Comparison of ENCODE assay signal across 22 cellular contexts in genomic region chr14:104107101-104107581, GRCh38. TPM values are rescaled to one million over a fixed set of nuclear protein-coding genes. Genes with fewer than 3 reads are reported as not detected.
DNase-seq lines count a peak whose midpoint lies in the region; ATAC-seq, FAIRE-seq and TF ChIP-seq lines count a peak whose summit lies in the region.
"Had no signal": no experiment of that assay in that cellular context is flagged by ENCODE, and none has a peak within 500 bp of the region (broad histone marks: within the 10 kb centered on the region; RNA-seq: fewer than 3 reads in every experiment).

No MANE protein-coding gene starts in this region.

- TF ChIP-seq CTCF in mesothelial cell of epicardium (IDR thresholded peaks at IDR 0.05; ENCODE audit: unreplicated experiment), result no peak
- no peak for TF ChIP-seq CTCF in upper lobe of right lung (IDR thresholded peaks at IDR 0.05)

- no peak overlapping the region for H3K4me3 ChIP-seq in upper lobe of right lung
- H3K4me3 ChIP-seq: BLaER1, hepatocyte, SK-N-MC had no signal

- peaks cover 4% of the 10 kb centered on the region for H3K27me3 Mint-ChIP-seq in mesothelial cell of epicardium (ENCODE audit: low read depth)
- H3K27me3 Mint-ChIP-seq: activated CD4-positive, alpha-beta T cell treated with anti-CD3 and anti-CD28 coated beads, Interleukin-2, amount 10 ng/mL, durations not matched to agents 7 days and 5 days; T-helper 17 cell had no signal

- no peaks in the 10 kb centered on the region for H3K36me3 Mint-ChIP-seq in mesothelial cell of epicardium
- H3K36me3 Mint-ChIP-seq: immature natural killer cell had no signal

- no peak overlapping the region for H3K4me3 Mint-ChIP-seq in mesothelial cell of epicardium
- H3K4me3 Mint-ChIP-seq: activated CD4-positive, alpha-beta T cell treated with anti-CD3 and anti-CD28 coated beads, Interleukin-2, amount 10 ng/mL, durations not matched to agents 7 days and 5 days; activated T-helper 1 cell treated with anti-CD3 and anti-CD28 coated beads, Interleukin-12 subunit alpha, Interleukin-12 subunit beta, Interleukin-2, Interleukin-4 antibody, amounts not matched to agents 30 ng/mL and 10 ng/mL and 1 ng/mL, durations not matched to agents 14 hours and 24 hours and 36 hours; immature natural killer cell had no signal

- no peaks in the 10 kb centered on the region for H3K27me3 ChIP-seq in upper lobe of right lung
- H3K27me3 ChIP-seq: BLaER1, hepatocyte had no signal

- peak; percentile 28 for DNase-seq in Right ventricle myocardium superior
- no peak for DNase-seq in cardiac septum (ENCODE audit: low spot score)
- peak; percentile 52 for DNase-seq in ecto neural progenitor cell (ENCODE audit: low spot score)
- peak; percentile 18 to 36 for DNase-seq in mesothelial cell of epicardium (ENCODE audit: low spot score in 2 of 2, unreplicated experiment in 2 of 2)
- peak; percentile 57 for DNase-seq in upper lobe of right lung
- DNase-seq in frontal cortex (ENCODE audit: low spot score in 2 of 2), result no peak
- DNase-seq: ACHN; activated CD4-positive, alpha-beta T cell treated with anti-CD3 and anti-CD28 coated beads, Interleukin-2, amount 10 ng/mL, durations not matched to agents 7 days and 5 days; foreskin fibroblast; immature natural killer cell; Karpas-422; NCI-H524 treated with DMSO at 0.1 percent for 48 hours had no signal

- no peak overlapping the region for H3K27ac Mint-ChIP-seq in mesothelial cell of epicardium
- H3K27ac Mint-ChIP-seq: activated CD4-positive, alpha-beta T cell treated with anti-CD3 and anti-CD28 coated beads, Interleukin-2, amount 10 ng/mL, durations not matched to agents 7 days and 5 days; activated T-helper 1 cell treated with anti-CD3 and anti-CD28 coated beads, Interleukin-12 subunit alpha, Interleukin-12 subunit beta, Interleukin-2, Interleukin-4 antibody, amounts not matched to agents 30 ng/mL and 10 ng/mL and 1 ng/mL, durations not matched to agents 14 hours and 24 hours and 36 hours; immature natural killer cell had no signal

- H3K36me3 ChIP-seq in upper lobe of right lung, result no peaks in the 10 kb centered on the region
- H3K36me3 ChIP-seq: BLaER1 had no signal

- ATAC-seq in Right ventricle myocardium superior (ENCODE audit: poor library complexity) (no peak), upper lobe of right lung (no peak), GM18909 (IDR thresholded peaks at IDR 0.05; ENCODE audit: poor library complexity, unreplicated experiment) (no peak)

- intact Hi-C loops in Right ventricle myocardium superior (cut with DNase I), result no loop called here
- intact Hi-C loops in cardiac septum (cut with DNase I), result no loop called here
- intact Hi-C loops in upper lobe of right lung (cut with DNase I), result no loop called here

- no peaks in the 10 kb centered on the region for H3K9me3 Mint-ChIP-seq in mesothelial cell of epicardium
- H3K9me3 Mint-ChIP-seq: activated CD4-positive, alpha-beta T cell treated with anti-CD3 and anti-CD28 coated beads, Interleukin-2, amount 10 ng/mL, durations not matched to agents 7 days and 5 days; activated T-helper 1 cell treated with anti-CD3 and anti-CD28 coated beads, Interleukin-12 subunit alpha, Interleukin-12 subunit beta, Interleukin-2, Interleukin-4 antibody, amounts not matched to agents 30 ng/mL and 10 ng/mL and 1 ng/mL, durations not matched to agents 14 hours and 24 hours and 36 hours; immature natural killer cell had no signal

- peaks cover 5% of the 10 kb centered on the region for H3K4me1 ChIP-seq in upper lobe of right lung
- H3K4me1 ChIP-seq: Caco-2 had no signal

- FAIRE-seq in frontal cortex (lab: Jason Lieb, UNC), result no peak
- FAIRE-seq: RCC 7860 had no signal

- H3K9me3 ChIP-seq in upper lobe of right lung, result no peaks in the 10 kb centered on the region
- H3K9me3 ChIP-seq: BLaER1, Caco-2 had no signal

- H3K4me1 Mint-ChIP-seq in mesothelial cell of epicardium, result peaks cover 11% of the 10 kb centered on the region
- H3K4me1 Mint-ChIP-seq: activated CD4-positive, alpha-beta T cell treated with anti-CD3 and anti-CD28 coated beads, Interleukin-2, amount 10 ng/mL, durations not matched to agents 7 days and 5 days; immature natural killer cell had no signal

- H3K27ac ChIP-seq in upper lobe of right lung, result no peak overlapping the region
- H3K27ac ChIP-seq: hepatocyte, SK-N-MC had no signal

RNA-seq across cellular contexts. Expression of gene ASPG, which starts 21.6 kb away (rescaled TPM):
- 44.1 TPM for total RNA-seq in Right ventricle myocardium superior
- total RNA-seq in cardiac septum, result 4.4 TPM
- total RNA-seq in mesothelial cell of epicardium, result 3.3 to 4.0 TPM (median 3.6 TPM) in 3 replicates
- 5.3 TPM for total RNA-seq in upper lobe of right lung
- 0.41 TPM for total RNA-seq in frontal cortex
- total RNA-seq: activated CD4-positive, alpha-beta T cell treated with anti-CD3 and anti-CD28 coated beads, Interleukin-2, amount 10 ng/mL, durations not matched to agents 7 days and 5 days; activated T-helper 1 cell treated with anti-CD3 and anti-CD28 coated beads, Interleukin-12 subunit alpha, Interleukin-12 subunit beta, Interleukin-2, Interleukin-4 antibody, amounts not matched to agents 30 ng/mL and 10 ng/mL and 1 ng/mL, durations not matched to agents 14 hours and 24 hours and 36 hours; Caco-2; epithelial cell of proximal tubule; H4; T-helper 17 cell had no signal

RNA-seq across cellular contexts. Expression of gene KIF26A, which starts 31.2 kb away (rescaled TPM):
- 6.3 TPM for total RNA-seq in Right ventricle myocardium superior
- 6.8 TPM for total RNA-seq in cardiac septum
- 18.4 to 20.0 TPM (median 19.4 TPM) in 3 replicates for total RNA-seq in mesothelial cell of epicardium
- total RNA-seq in upper lobe of right lung, result 5.9 TPM
- total RNA-seq in frontal cortex, result 13.0 TPM

Comparison
In these comparisons a context has a peak if more than half of its experiments do, and no peak if none do; other contexts are left out.
1. DNase-seq: peak in Right ventricle myocardium superior (single experiment), ecto neural progenitor cell (single experiment), mesothelial cell of epicardium (2 of 2) and upper lobe of right lung (single experiment); none in cardiac septum (single experiment) and frontal cortex (0 of 2).